18 cellular contexts compared by ENCODE assay signal in genomic region chr17:4474093-4474492, GRCh38. TPM values are rescaled to one million over a fixed set of nuclear protein-coding genes. Genes with fewer than 3 reads are reported as not detected.
"Had no signal": no experiment of that assay in that cellular context is flagged by ENCODE, and none has a peak within 500 bp of the region (broad histone marks: within the 10 kb centered on the region; RNA-seq: fewer than 3 reads in every experiment).

No MANE protein-coding gene starts in this region.

- H3K9me3 ChIP-seq: body of pancreas, colonic mucosa, esophagus muscularis mucosa, tibial artery had no signal

- H3K27ac ChIP-seq: colonic mucosa, esophagus muscularis mucosa, tibial artery, VCaP had no signal

- H3K36me3 ChIP-seq: colonic mucosa, esophagus muscularis mucosa, tibial artery had no signal

- ATAC-seq: activated CD4-positive, CD25-positive, alpha-beta regulatory T cell treated with anti-CD3 and anti-CD28 coated beads, Interleukin-2, amount 50 U/mL, for 24 hours; activated T-cell treated with anti-CD3 and anti-CD28 coated beads, Interleukin-2, amount 50 U/mL, for 72 hours; body of pancreas; naive thymus-derived CD4-positive, alpha-beta T cell had no signal

- FAIRE-seq: frontal cortex, islet of Langerhans had no signal

- H3K27ac Mint-ChIP-seq: activated CD4-positive, alpha-beta memory T cell treated with anti-CD3 and anti-CD28 coated beads, Interleukin-2, amount 10 ng/mL, durations not matched to agents 7 days and 5 days; activated CD4-positive, alpha-beta T cell treated with anti-CD3 and anti-CD28 coated beads, Interleukin-2, amount 10 ng/mL, durations not matched to agents 24 days and 14 days; activated T-cell treated with anti-CD3 and anti-CD28 coated beads, Interleukin-2, amount 50 U/mL, for 72 hours; naive thymus-derived CD4-positive, alpha-beta T cell; stimulated activated naive CD8-positive, alpha-beta T cell treated with anti-CD3 and anti-CD28 coated beads, Interleukin-15, Interleukin-2, amounts not matched to agents 100 ng/mL and 50 ng/mL, for 24 hours had no signal

- DNase-seq: activated CD4-positive, alpha-beta memory T cell treated with anti-CD3 and anti-CD28 coated beads, Interleukin-2, amount 10 ng/mL, durations not matched to agents 7 days and 5 days; activated CD4-positive, alpha-beta T cell treated with anti-CD3 and anti-CD28 coated beads, Interleukin-2, amount 10 ng/mL, durations not matched to agents 24 days and 14 days; activated effector memory CD4-positive, alpha-beta T cell treated with Interleukin-2 at 50 U/mL for 16 hours; activated naive CD4-positive, alpha-beta T cell treated with anti-CD3 and anti-CD28 coated beads, Interleukin-2, amount 50 U/mL, for 16 hours; activated T-cell treated with anti-CD3 and anti-CD28 coated beads, Interleukin-2, amount 50 U/mL, for 72 hours; colonic mucosa; naive thymus-derived CD4-positive, alpha-beta T cell; retina; stimulated activated CD4-positive, alpha-beta T cell treated with anti-CD3 and anti-CD28 coated beads, Interleukin-1b, Interleukin-23, amount 100 ng/mL, for 48 hours; tibial artery had no signal

- H3K4me3 ChIP-seq: body of pancreas, colonic mucosa, esophagus muscularis mucosa, tibial artery had no signal

- H3K36me3 Mint-ChIP-seq: naive thymus-derived CD4-positive, alpha-beta T cell had no signal

- H3K27me3 Mint-ChIP-seq: stimulated activated naive CD8-positive, alpha-beta T cell treated with anti-CD3 and anti-CD28 coated beads, Interleukin-15, Interleukin-2, amounts not matched to agents 100 ng/mL and 50 ng/mL, for 24 hours had no signal

- H3K9me3 Mint-ChIP-seq: activated CD4-positive, alpha-beta memory T cell treated with anti-CD3 and anti-CD28 coated beads, Interleukin-2, amount 10 ng/mL, durations not matched to agents 7 days and 5 days; activated CD4-positive, alpha-beta T cell treated with anti-CD3 and anti-CD28 coated beads, Interleukin-2, amount 10 ng/mL, durations not matched to agents 24 days and 14 days; activated T-cell treated with anti-CD3 and anti-CD28 coated beads, Interleukin-2, amount 50 U/mL, for 72 hours; naive thymus-derived CD4-positive, alpha-beta T cell; neural crest cell; stimulated activated naive CD8-positive, alpha-beta T cell treated with anti-CD3 and anti-CD28 coated beads, Interleukin-15, Interleukin-2, amounts not matched to agents 100 ng/mL and 50 ng/mL, for 24 hours had no signal

- H3K27me3 ChIP-seq: body of pancreas, colonic mucosa, esophagus muscularis mucosa had no signal

- H3K4me1 Mint-ChIP-seq: activated CD4-positive, alpha-beta memory T cell treated with anti-CD3 and anti-CD28 coated beads, Interleukin-2, amount 10 ng/mL, durations not matched to agents 7 days and 5 days; neural crest cell had no signal

- H3K4me3 Mint-ChIP-seq: activated CD4-positive, alpha-beta memory T cell treated with anti-CD3 and anti-CD28 coated beads, Interleukin-2, amount 10 ng/mL, durations not matched to agents 7 days and 5 days; activated CD4-positive, alpha-beta T cell treated with anti-CD3 and anti-CD28 coated beads, Interleukin-2, amount 10 ng/mL, durations not matched to agents 24 days and 14 days; activated T-cell treated with anti-CD3 and anti-CD28 coated beads, Interleukin-2, amount 50 U/mL, for 72 hours; naive thymus-derived CD4-positive, alpha-beta T cell; neural crest cell; stimulated activated naive CD8-positive, alpha-beta T cell treated with anti-CD3 and anti-CD28 coated beads, Interleukin-15, Interleukin-2, amounts not matched to agents 100 ng/mL and 50 ng/mL, for 24 hours had no signal

RNA-seq across cellular contexts. Expression of gene SPNS2, which starts 24.6 kb away (rescaled TPM):
- polyA plus RNA-seq: naive thymus-derived CD4-positive, alpha-beta T cell had no signal

RNA-seq across cellular contexts. Expression of gene SPNS3, which starts 40.4 kb away (rescaled TPM):
- total RNA-seq: body of pancreas, neural crest cell had no signal
